29 cellular contexts compared by ENCODE assay signal in genomic region chr1:6909401-6909800, GRCh38.
"Had no signal": no experiment of that assay in that cellular context is flagged by ENCODE, and none has a peak within 500 bp of the region (broad histone marks: within the 10 kb centered on the region; RNA-seq: fewer than 3 reads in every experiment).

No MANE protein-coding gene starts in this region.

- H3K27me3 ChIP-seq: brain microvascular endothelial cell had no signal

- H3K36me3 ChIP-seq: brain microvascular endothelial cell, esophagus squamous epithelium, gastroesophageal sphincter, heart right ventricle had no signal

- DNase-seq: activated CD4-positive, alpha-beta T cell treated with anti-CD3 and anti-CD28 coated beads for 1 hour; activated CD4-positive, alpha-beta T cell treated with anti-CD3 and anti-CD28 coated beads for 4 hours; activated CD4-positive, alpha-beta T cell treated with anti-CD3 and anti-CD28 coated beads, Interleukin-2, amount 50 U/mL, for 1 hour; activated CD4-positive, alpha-beta T cell treated with anti-CD3 and anti-CD28 coated beads, Interleukin-2, amount 50 U/mL, for 48 hours; activated CD8-positive, alpha-beta memory T cell treated with anti-CD3 and anti-CD28 coated beads for 24 hours; activated CD8-positive, alpha-beta T cell treated with anti-CD3 and anti-CD28 coated beads for 36 hours; activated effector memory CD4-positive, alpha-beta T cell treated with Interleukin-2 at 50 U/mL for 16 hours; activated gamma-delta T cell treated with Interleukin-2 at 50 U/mL for 16 hours; activated naive CD4-positive, alpha-beta T cell treated with anti-CD3 and anti-CD28 coated beads, Interleukin-2, amount 50 U/mL, for 16 hours; activated naive CD4-positive, alpha-beta T cell treated with Interleukin-2 at 50 U/mL for 16 hours; activated T-cell treated with anti-CD3 and anti-CD28 coated beads, Interleukin-2, amount 50 U/mL, for 4 hours; amniotic stem cell; anterior cingulate cortex; brain microvascular endothelial cell; cortex of kidney; dermis blood vessel endothelial cell; effector CD4-positive, alpha-beta T cell; effector memory CD8-positive, alpha-beta T cell; esophagus squamous epithelium; foreskin melanocyte; heart right ventricle; T-helper 2 cell had no signal

- H3K27ac ChIP-seq: brain microvascular endothelial cell, epithelial cell of prostate, esophagus squamous epithelium, gastroesophageal sphincter, heart right ventricle had no signal

- FAIRE-seq: astrocyte, bronchial epithelial cell, endothelial cell of umbilical vein had no signal

- H3K4me3 ChIP-seq: esophagus squamous epithelium, gastroesophageal sphincter, heart right ventricle had no signal

- H3K9me3 ChIP-seq: esophagus squamous epithelium had no signal

- ATAC-seq: activated CD8-positive, alpha-beta T cell treated with anti-CD3 and anti-CD28 coated beads for 36 hours; activated T-cell treated with anti-CD3 and anti-CD28 coated beads, Interleukin-2, amount 50 U/mL, for 4 hours; activated T-helper 17 cell treated with anti-CD3 and anti-CD28 coated beads, Interleukin-2, amount 50 U/mL, for 72 hours; effector memory CD8-positive, alpha-beta T cell; gastroesophageal sphincter; heart right ventricle; WTC11 had no signal

- H3K4me1 ChIP-seq: gastroesophageal sphincter had no signal
